ENCODE assay signal across 24 cellular contexts in the genomic region with DNA sequence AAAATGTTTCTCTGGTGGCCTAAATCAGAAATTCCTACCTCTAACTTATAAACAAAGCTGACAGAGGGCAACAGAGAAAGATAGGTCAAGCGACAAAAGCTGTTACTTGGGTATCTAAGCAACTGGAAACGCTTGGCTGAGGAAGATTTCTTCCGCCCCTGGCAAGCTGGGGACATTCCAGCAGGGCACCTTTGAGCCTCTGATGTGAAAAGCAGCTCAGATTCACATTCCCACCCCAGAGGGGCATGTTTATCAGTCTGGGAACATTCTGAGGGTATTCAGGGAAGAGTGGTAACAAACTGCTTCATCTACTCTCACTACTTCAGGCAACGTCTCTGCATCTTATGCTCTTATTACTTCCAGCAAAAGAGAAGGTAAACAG. TPM values are rescaled to one million over a fixed set of nuclear protein-coding genes. Genes with fewer than 3 reads are reported as not detected.
DNase-seq lines count a peak whose midpoint lies in the region; ATAC-seq, FAIRE-seq and TF ChIP-seq lines count a peak whose summit lies in the region.
"Had no signal": no experiment of that assay in that cellular context is flagged by ENCODE, and none has a peak within 500 bp of the region (broad histone marks: within the 10 kb centered on the region; RNA-seq: fewer than 3 reads in every experiment).

No MANE protein-coding gene starts in this region.

- H3K36me3 ChIP-seq in keratinocyte (ENCODE audit: control insufficient read depth in 2 of 2, extremely low read depth in 1 of 2, insufficient read depth in 2 of 2, low read length in 2 of 2) = no peaks in the 10 kb centered on the region
- H3K36me3 ChIP-seq in WERI-Rb-1 = no peaks in the 10 kb centered on the region; the same call in 1 of the 2 replicates
- H3K36me3 ChIP-seq: spleen, stomach, upper lobe of left lung had no signal

- peaks cover 15% of the 10 kb centered on the region for H3K36me3 Mint-ChIP-seq in natural killer cell
- H3K36me3 Mint-ChIP-seq: CD8-positive, alpha-beta T cell; memory B cell; naive thymus-derived CD8-positive, alpha-beta T cell had no signal

- peak overlapping the region; percentile 19 for H3K27ac ChIP-seq in caudate nucleus (ENCODE audit: low read depth, low read length)
- H3K27ac ChIP-seq in keratinocyte (ENCODE audit: control insufficient read depth, insufficient read depth, low read length) = peak overlapping the region; percentile 25
- no peak overlapping the region for H3K27ac ChIP-seq in WERI-Rb-1
- H3K27ac ChIP-seq: RWPE1, spleen, stomach, upper lobe of left lung had no signal

- TF ChIP-seq CTCF in keratinocyte (optimal IDR thresholded peaks at IDR 0.05 in 1 of 3, IDR thresholded peaks at IDR 0.05 in 1 of 3, conservative IDR thresholded peaks at IDR 0.05 in 1 of 3; ENCODE audit: extremely low read depth in 1 of 3, insufficient read depth in 2 of 3, low read length in 3 of 3) = no peak
- no peak for TF ChIP-seq CTCF in natural killer cell (IDR thresholded peaks at IDR 0.05)
- no peak for TF ChIP-seq CTCF in WERI-Rb-1 (IDR thresholded peaks at IDR 0.05; ENCODE audit: low read depth, low read length)
- TF ChIP-seq CTCF in GM13976 (IDR thresholded peaks at IDR 0.05; ENCODE audit: borderline replicate concordance, control extremely low read depth, extremely low read depth, insufficient read depth, missing control alignments) = no peak

- peaks cover 2 to 8% of the 10 kb centered on the region in 2 donors for H3K9me3 Mint-ChIP-seq in natural killer cell
- H3K9me3 Mint-ChIP-seq: activated naive CD4-positive, alpha-beta T cell treated with anti-CD3 and anti-CD28 coated beads for 36 hours; activated T-cell treated with anti-CD3 and anti-CD28 coated beads, Interleukin-2, amount 50 U/mL, for 4 hours; CD8-positive, alpha-beta T cell; memory B cell; T-helper 2 cell treated with Interferon-gamma antibody and Interleukin-4, amounts not matched to agents 5 μg/mL and 100 μg/mL, for 36 hours had no signal

- peaks cover 13% of the 10 kb centered on the region for H3K4me1 ChIP-seq in keratinocyte (ENCODE audit: control insufficient read depth, extremely low read depth, insufficient read depth, low read length)

- H3K4me3 Mint-ChIP-seq in natural killer cell = no peak overlapping the region
- H3K4me3 Mint-ChIP-seq: activated CD8-positive, alpha-beta T cell treated with anti-CD3 and anti-CD28 coated beads, Interleukin-2, amount 10 ng/mL, durations not matched to agents 7 days and 5 days; activated naive CD4-positive, alpha-beta T cell treated with anti-CD3 and anti-CD28 coated beads for 36 hours; activated T-cell treated with anti-CD3 and anti-CD28 coated beads, Interleukin-2, amount 50 U/mL, for 4 hours; CD8-positive, alpha-beta T cell; memory B cell; naive thymus-derived CD8-positive, alpha-beta T cell; T-helper 2 cell treated with Interferon-gamma antibody and Interleukin-4, amounts not matched to agents 5 μg/mL and 100 μg/mL, for 36 hours had no signal

- peaks cover 16 to 22% of the 10 kb centered on the region in 2 donors for H3K27me3 Mint-ChIP-seq in natural killer cell (ENCODE audit: low read depth in 2 of 2)

- intact Hi-C loops in natural killer cell (cut with micrococcal nuclease) = no loop called here

- no peak for ATAC-seq in natural killer cell
- ATAC-seq: activated CD8-positive, alpha-beta T cell treated with anti-CD3 and anti-CD28 coated beads, Interleukin-2, amount 10 ng/mL, durations not matched to agents 7 days and 5 days; activated T-cell treated with anti-CD3 and anti-CD28 coated beads, Interleukin-2, amount 50 U/mL, for 4 hours; CD8-positive, alpha-beta T cell; naive thymus-derived CD8-positive, alpha-beta T cell; SK-N-SH treated with all-trans-retinoic acid at 6 μM for 48 hours had no signal

- H4K20me1 ChIP-seq in keratinocyte (ENCODE audit: control insufficient read depth, extremely low read depth, insufficient read depth, low read length) = no peaks in the 10 kb centered on the region

- DNase-seq in caudate nucleus (lab: John Stamatoyannopoulos, UW) = peak in 1 of 61 donors; percentile 2
- DNase-seq in keratinocyte (ENCODE audit: low read depth, low spot score) = no peak
- DNase-seq in renal cortical epithelial cell (ENCODE audit: low read depth) = peak; percentile 86
- no peak for DNase-seq in KG1 (lab: John Stamatoyannopoulos, UW)
- no peak for DNase-seq in natural killer cell
- no peak for DNase-seq in WERI-Rb-1
- DNase-seq in GM13976 (ENCODE audit: low spot score) = no peak
- DNase-seq: activated CD4-positive, CD25-positive, alpha-beta regulatory T cell treated with anti-CD3 and anti-CD28 coated beads, Interleukin-2, amount 50 U/mL, for 72 hours; activated CD8-positive, alpha-beta T cell treated with anti-CD3 and anti-CD28 coated beads, Interleukin-2, amount 10 ng/mL, durations not matched to agents 7 days and 5 days; activated naive CD4-positive, alpha-beta T cell treated with anti-CD3 and anti-CD28 coated beads for 36 hours; activated T-cell treated with anti-CD3 and anti-CD28 coated beads, Interleukin-2, amount 50 U/mL, for 4 hours; CD8-positive, alpha-beta T cell; effector memory CD4-positive, alpha-beta T cell; naive thymus-derived CD8-positive, alpha-beta T cell; NCI-H524 treated with DMSO at 0.1 percent for 48 hours; spleen; stimulated activated CD4-positive, alpha-beta T cell treated with anti-CD3 and anti-CD28 coated beads, Interleukin-4, amount 100 ng/mL, for 4 hours; stomach; upper lobe of left lung had no signal

- H3K9me3 ChIP-seq in keratinocyte (ENCODE audit: control insufficient read depth, low read depth, low read length) (no peaks in the 10 kb centered on the region), WERI-Rb-1 (ENCODE audit: severe bottlenecking) (no peaks in the 10 kb centered on the region)
- H3K9me3 ChIP-seq: spleen, stomach, upper lobe of left lung had no signal

- no peak overlapping the region for H3K9ac ChIP-seq in keratinocyte (ENCODE audit: control insufficient read depth, extremely low read depth, insufficient read depth, low read length)

- TF ChIP-seq RAD21 in Ishikawa (IDR thresholded peaks at IDR 0.05; ENCODE audit: low read depth) = no peak

- peak overlapping the region; percentile 46 for H2AFZ ChIP-seq in keratinocyte (ENCODE audit: control insufficient read depth, low read length)

- in situ Hi-C loops in GM13976 (cut with MboI; ENCODE audit: low sequenced_read_pairs, unreplicated experiment) = no loop called here

- H3K4me2 ChIP-seq in keratinocyte (ENCODE audit: control insufficient read depth, extremely low read depth, insufficient read depth, low read depth, low read length) = no peak overlapping the region

- H3K4me1 Mint-ChIP-seq in natural killer cell = peaks cover 17 to 26% of the 10 kb centered on the region in 2 donors

- no peaks in the 10 kb centered on the region for H3K9me1 ChIP-seq in keratinocyte (ENCODE audit: control insufficient read depth, extremely low read depth, insufficient read depth, low read length)

- dilution Hi-C loops in keratinocyte (cut with MboI; ENCODE audit: extremely low pct_ligation_motif_present, low sequenced_read_pairs) = no loop called here

- no peaks in the 10 kb centered on the region for H3K27me3 ChIP-seq in keratinocyte (ENCODE audit: control insufficient read depth, extremely low read depth, insufficient read depth, low read length)
- no peaks in the 10 kb centered on the region for H3K27me3 ChIP-seq in WERI-Rb-1 (ENCODE audit: insufficient read depth, low read depth, severe bottlenecking)

- FAIRE-seq in keratinocyte (lab: Jason Lieb, UNC) = no peak

- H3K79me2 ChIP-seq in keratinocyte (ENCODE audit: control insufficient read depth, insufficient read depth, low read length) = peaks cover 8% of the 10 kb centered on the region

- no peak overlapping the region for H3K27ac Mint-ChIP-seq in natural killer cell
- H3K27ac Mint-ChIP-seq: activated CD8-positive, alpha-beta T cell treated with anti-CD3 and anti-CD28 coated beads, Interleukin-2, amount 10 ng/mL, durations not matched to agents 7 days and 5 days; activated naive CD4-positive, alpha-beta T cell treated with anti-CD3 and anti-CD28 coated beads for 36 hours; CD8-positive, alpha-beta T cell; memory B cell; naive thymus-derived CD8-positive, alpha-beta T cell; T-helper 2 cell treated with Interferon-gamma antibody and Interleukin-4, amounts not matched to agents 5 μg/mL and 100 μg/mL, for 36 hours had no signal

- no peak for TF ChIP-seq EP300 in Ishikawa (IDR thresholded peaks at IDR 0.05; ENCODE audit: borderline replicate concordance)

- H3K4me3 ChIP-seq in keratinocyte (ENCODE audit: control insufficient read depth in 2 of 3, extremely low read depth in 1 of 3, insufficient read depth in 2 of 3, low read depth in 1 of 3, low read length in 3 of 3) (no peak overlapping the region), WERI-Rb-1 (ENCODE audit: low read depth, low read length) (no peak overlapping the region)
- H3K4me3 ChIP-seq: spleen, stomach, upper lobe of left lung had no signal

TF ChIP-seq in Ishikawa, 13 proteins besides CTCF, POLR2A, EP300 and RAD21:
- TF ChIP-seq TAF1 (IDR thresholded peaks at IDR 0.05; ENCODE audit: low read depth) = no peak
- peak; percentile 72 for TF ChIP-seq TEAD4 (IDR thresholded peaks at IDR 0.05)
- TF ChIP-seq ZBTB7A (IDR thresholded peaks at IDR 0.05; ENCODE audit: low read depth) = no peak
- TF ChIP-seq NFIC (IDR thresholded peaks at IDR 0.05) = 0 out of 2 replicates have a peak, but pooled peaks have one; percentile 15

RNA-seq across cellular contexts. Expression of a gene that starts 3.5 kb away (rescaled TPM):
- polyA plus RNA-seq in keratinocyte = 14.1 to 21.7 TPM (median 19.9 TPM) in 3 replicates
- polyA plus RNA-seq in keratinocyte (2011; ENCODE audit: low read depth) = 7.9 TPM
- polyA plus RNA-seq in keratinocyte (2011; cell fraction: cytosol; rRNA removed) = 8.8 and 17.9 TPM in 2 replicates
- 18.3 and 22.4 TPM in 2 replicates for polyA plus RNA-seq in keratinocyte (2011; cell fraction: nucleus; rRNA removed)
- polyA plus RNA-seq in keratinocyte (2012; ENCODE audit: low replicate concordance) = 12.8 and 21.2 TPM in 2 replicates
- polyA minus RNA-seq in keratinocyte = 15.8 to 22.6 TPM (median 22.5 TPM) in 3 replicates
- polyA minus RNA-seq in keratinocyte (2011; cell fraction: cytosol; rRNA and poly(A)+ RNA removed) = 14.4 TPM
- polyA minus RNA-seq in keratinocyte (2011; cell fraction: nucleus; rRNA and poly(A)+ RNA removed) = 16.5 and 27.5 TPM in 2 replicates
- total RNA-seq in renal cortical epithelial cell (7.6 and 20.1 TPM in 2 replicates), natural killer cell (under 1 TPM in 1 of 3 donors, not detected in 2; 0.14 TPM)
- total RNA-seq: activated CD8-positive, alpha-beta T cell treated with anti-CD3 and anti-CD28 coated beads, Interleukin-2, amount 10 ng/mL, durations not matched to agents 7 days and 5 days had no signal
